8 cellular contexts compared by ENCODE assay signal in genomic region chr16:23801387-23801786, GRCh38. TPM values are rescaled to one million over a fixed set of nuclear protein-coding genes. Genes with fewer than 3 reads are reported as not detected.
DNase-seq lines count a peak whose midpoint lies in the region; ATAC-seq and TF ChIP-seq lines count a peak whose summit lies in the region.

No MANE protein-coding gene starts in this region.

- TF ChIP-seq CTCF in CD4-positive, alpha-beta T cell (IDR thresholded peaks at IDR 0.05): peak; percentile 69
- TF ChIP-seq CTCF in HL-60 (IDR thresholded peaks at IDR 0.05; ENCODE audit: insufficient read depth, low read length) (peak; percentile 70), PC-3 (conservative IDR thresholded peaks at IDR 0.05; ENCODE audit: low read depth, low read length) (peak; percentile 56), fibroblast of pulmonary artery (IDR thresholded peaks at IDR 0.05; ENCODE audit: low read length, missing control alignments) (peak; percentile 70), neural progenitor cell (IDR thresholded peaks at IDR 0.05) (peak; percentile 63), stomach (IDR thresholded peaks at IDR 0.05) (peak in 5 of 7 experiments; percentile 48 to 62 (median 57))

- peak; percentile 73 for ATAC-seq in CD4-positive, alpha-beta T cell (ENCODE audit: poor library complexity)
- ATAC-seq in PC-3 (peak; percentile 80), GM19455 (IDR thresholded peaks at IDR 0.05; ENCODE audit: unreplicated experiment) (no peak)

- H3K4me1 Mint-ChIP-seq in CD4-positive, alpha-beta T cell (ENCODE audit: low read depth): peaks cover 11% of the 10 kb centered on the region
- H3K4me1 Mint-ChIP-seq in neural progenitor cell: no peaks in the 10 kb centered on the region

- WGBS in stomach, 5 donors: 4 to 9% (median 6%) methylated on average over 4 to 5 of the region's 5 CpGs

- no peaks in the 10 kb centered on the region for H3K9me2 ChIP-seq in PC-3 (replicated peaks; ENCODE audit: low read length)

- no peak overlapping the region for H3K27ac Mint-ChIP-seq in CD4-positive, alpha-beta T cell
- no peak overlapping the region for H3K27ac Mint-ChIP-seq in neural progenitor cell

- H3F3A ChIP-seq in PC-3 (ENCODE audit: low read length, unreplicated experiment) (no peaks in the 10 kb centered on the region), neural progenitor cell (ENCODE audit: low read depth) (no peaks in the 10 kb centered on the region)

- H3K9me3 ChIP-seq in CD4-positive, alpha-beta T cell (ENCODE audit: control insufficient read depth, low read length): no peaks in the 10 kb centered on the region
- H3K9me3 ChIP-seq in PC-3 (ENCODE audit: low read length): no peaks in the 10 kb centered on the region
- H3K9me3 ChIP-seq in neural progenitor cell (ENCODE audit: low read depth): no peaks in the 10 kb centered on the region
- no peaks in the 10 kb centered on the region for H3K9me3 ChIP-seq in stomach

- H3K27me3 Mint-ChIP-seq in CD4-positive, alpha-beta T cell: no peaks in the 10 kb centered on the region
- H3K27me3 Mint-ChIP-seq in neural progenitor cell (ENCODE audit: insufficient read depth, low read depth): no peaks in the 10 kb centered on the region

- H3K36me3 ChIP-seq in PC-3 (ENCODE audit: low read depth, low read length) (no peaks in the 10 kb centered on the region), neural progenitor cell (no peaks in the 10 kb centered on the region), stomach (no peaks in the 10 kb centered on the region)

- no peaks in the 10 kb centered on the region for H3K27me3 ChIP-seq in CD4-positive, alpha-beta T cell (ENCODE audit: control insufficient read depth, insufficient read depth, low read length)
- H3K27me3 ChIP-seq in HL-60 (ENCODE audit: insufficient read depth, poor library complexity, severe bottlenecking) (no peaks in the 10 kb centered on the region), PC-3 (ENCODE audit: low read length) (peaks cover 6% of the 10 kb centered on the region; the same call in 1 of the 2 replicates), neural progenitor cell (no peaks in the 10 kb centered on the region), stomach (peaks cover 0 to 10% (median 0%) of the 10 kb centered on the region in 3 donors)

- H2AFZ ChIP-seq in PC-3 (ENCODE audit: low read length) (no peak overlapping the region), neural progenitor cell (replicated peaks) (no peak overlapping the region)

- H3K9ac ChIP-seq in PC-3 (ENCODE audit: low read length) (no peak overlapping the region), neural progenitor cell (no peak overlapping the region)

- TF ChIP-seq EP300 in stomach (IDR thresholded peaks at IDR 0.05): no peak

- POLR2A ChIA-PET in CD4-positive, alpha-beta T cell (lab: Charles Lee): no interaction called here
- POLR2A ChIA-PET in PC-3 (lab: Charles Lee; ENCODE audit: unreplicated experiment): no interaction called here

- CTCF ChIA-PET in CD4-positive, alpha-beta T cell (lab: Charles Lee): interaction anchor here (1.0 to 1.7 kb wide), 3 partner anchors 209 to 235 kb away, joined by 4 to 8 read pairs (median 6); no protein-coding TSS in a partner anchor
- CTCF ChIA-PET in PC-3 (lab: Charles Lee): interaction anchor here (0.6 kb wide), 1 partner anchor 53 kb away, joined by 7 read pairs; no protein-coding TSS in a partner anchor

- H3K79me2 ChIP-seq in PC-3 (ENCODE audit: low read length): no peaks in the 10 kb centered on the region
- no peaks in the 10 kb centered on the region for H3K79me2 ChIP-seq in neural progenitor cell (ENCODE audit: low read depth)

- no peak overlapping the region for H3K4me3 Mint-ChIP-seq in CD4-positive, alpha-beta T cell
- no peak overlapping the region for H3K4me3 Mint-ChIP-seq in neural progenitor cell

- no peak overlapping the region for H3K4me3 ChIP-seq in HL-60 (replicated peaks; ENCODE audit: insufficient read depth, low read length)
- H3K4me3 ChIP-seq in PC-3 (ENCODE audit: low read length): no peak overlapping the region
- no peak overlapping the region for H3K4me3 ChIP-seq in fibroblast of pulmonary artery (replicated peaks; ENCODE audit: low read depth, low read length)
- no peak overlapping the region for H3K4me3 ChIP-seq in neural progenitor cell
- H3K4me3 ChIP-seq in stomach: no peak overlapping the region

- no peaks in the 10 kb centered on the region for H3K36me3 Mint-ChIP-seq in CD4-positive, alpha-beta T cell (ENCODE audit: low read depth)
- H3K36me3 Mint-ChIP-seq in neural progenitor cell: no peaks in the 10 kb centered on the region

- peak; percentile 62 to 83 (median 70) for DNase-seq in CD4-positive, alpha-beta T cell
- peak; percentile 52 to 72 for DNase-seq in HL-60 (ENCODE audit: low read depth in 1 of 2, low spot score in 1 of 2)
- peak; percentile 66 for DNase-seq in PC-3
- DNase-seq in activated T-cell treated with anti-CD3 and anti-CD28 coated beads, Interleukin-2, amount 50 U/mL, for 48 hours: peak; percentile 84
- peak; percentile 67 for DNase-seq in fibroblast of pulmonary artery (ENCODE audit: low read depth)
- DNase-seq in neural progenitor cell (ENCODE audit: low spot score): peak; percentile 81
- DNase-seq in stomach: peak; percentile 85

- H3K4me2 ChIP-seq in PC-3 (ENCODE audit: low read length) (no peak overlapping the region), neural progenitor cell (no peak overlapping the region)

- H3K9me3 Mint-ChIP-seq in CD4-positive, alpha-beta T cell: no peaks in the 10 kb centered on the region
- H3K9me3 Mint-ChIP-seq in neural progenitor cell: no peaks in the 10 kb centered on the region

- no peak overlapping the region for H3K27ac ChIP-seq in CD4-positive, alpha-beta T cell (ENCODE audit: low read depth, low read length)
- H3K27ac ChIP-seq in HL-60 (replicated peaks) (no peak overlapping the region), PC-3 (ENCODE audit: low read length) (no peak overlapping the region), neural progenitor cell (no peak overlapping the region), stomach (no peak overlapping the region)

- no peaks in the 10 kb centered on the region for H4K20me1 ChIP-seq in PC-3 (ENCODE audit: low read length)
- H4K20me1 ChIP-seq in neural progenitor cell (ENCODE audit: low read depth): no peaks in the 10 kb centered on the region

- no TSS peak for BruUV-seq in PC-3 (replicated peaks; lab: Mats Ljungman, UMichigan)

- no peak for TF ChIP-seq POLR2A in stomach (IDR thresholded peaks at IDR 0.05)

- intact Hi-C loops in CD4-positive, alpha-beta T cell (cut with DNase I, micrococcal nuclease): loop anchor here (1.0 to 5.0 kb wide), 4 partner anchors 76 to 703 kb away; no protein-coding TSS in a partner anchor
- intact Hi-C loops in PC-3 (cut with micrococcal nuclease): loop anchor here (10.0 kb wide), 1 partner anchor 703 kb away; no protein-coding TSS in a partner anchor
- intact Hi-C loops in stomach (cut with DNase I; ENCODE audit: low total_unique reads): loop anchor here (10.0 kb wide), 1 partner anchor 233 kb away; no protein-coding TSS in a partner anchor

- H3K4me1 ChIP-seq in PC-3 (ENCODE audit: insufficient read depth, low read length) (no peaks in the 10 kb centered on the region), neural progenitor cell (no peaks in the 10 kb centered on the region), stomach (peaks cover 0 to 17% (median 10%) of the 10 kb centered on the region in 4 donors)

RNA-seq across cellular contexts. Expression of gene PRKCB, which starts 34.4 kb away (rescaled TPM):
- total RNA-seq in CD4-positive, alpha-beta T cell: 10 to 100 TPM; 64.7 TPM
- total RNA-seq in PC-3 (2014; rRNA removed): not detected in 2 replicates
- 5.0 and 9.5 TPM in 2 replicates for total RNA-seq in neural progenitor cell (ENCODE audit: low replicate concordance)
- 10 to 100 TPM; 10.6 to 49.6 (median 19.7) TPM for total RNA-seq in stomach
- 1 to 10 TPM; 1.1 to 2.0 (median 1.2) TPM for polyA plus RNA-seq in stomach

RNA-seq across cellular contexts. Expression of gene CHP2, which starts 46.6 kb away (rescaled TPM):
- not detected for total RNA-seq in CD4-positive, alpha-beta T cell
- total RNA-seq in PC-3 (2014; rRNA removed) (not detected in 2 replicates), neural progenitor cell (ENCODE audit: low replicate concordance) (0.13 and 0.46 TPM in 2 replicates), stomach (100 to 1,000 TPM in 1 of 5 donors, 1 to 10 TPM in 1, not detected in 3; 1.8 to 116 TPM)
- polyA plus RNA-seq in stomach: under 1 TPM in 2 of 3 donors, not detected in 1; 0.05 to 0.25 TPM
